Comparison of ENCODE assay signal across 20 cellular contexts in the genomic region with DNA sequence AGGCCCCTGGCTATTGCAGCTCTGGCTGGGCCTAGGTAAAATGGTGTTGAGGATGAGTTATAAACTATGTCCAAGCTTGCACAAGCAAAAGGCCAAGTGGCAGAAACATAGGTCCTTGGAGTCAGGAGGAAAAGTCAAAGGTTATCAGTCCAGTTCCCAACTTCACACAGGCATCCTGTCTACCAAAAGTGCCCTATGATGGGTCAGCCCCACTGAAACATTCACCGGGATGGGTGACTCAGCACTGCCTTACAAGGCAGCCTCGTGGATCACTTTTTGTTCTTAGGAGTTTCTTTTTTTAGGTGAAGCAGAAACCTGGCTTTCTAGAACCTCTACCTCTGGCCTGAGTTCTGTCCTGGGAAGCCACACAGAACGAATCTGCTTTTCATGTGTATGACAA.
DNase-seq lines count a peak whose midpoint lies in the region; ATAC-seq, FAIRE-seq and TF ChIP-seq lines count a peak whose summit lies in the region.
"Had no signal": no experiment of that assay in that cellular context is flagged by ENCODE, and none has a peak within 500 bp of the region (broad histone marks: within the 10 kb centered on the region; RNA-seq: fewer than 3 reads in every experiment).

No MANE protein-coding gene starts in this region.

- POLR2A ChIA-PET in activated CD4-positive, alpha-beta memory T cell treated with anti-CD3 and anti-CD28 coated beads, Interleukin-2, amount 10 ng/mL, durations not matched to agents 7 days and 5 days (lab: Charles Lee), result no interaction called here

- peaks cover 8% of the 10 kb centered on the region for H3K36me3 Mint-ChIP-seq in activated CD4-positive, alpha-beta memory T cell treated with anti-CD3 and anti-CD28 coated beads, Interleukin-2, amount 10 ng/mL, durations not matched to agents 7 days and 5 days (ENCODE audit: low read depth)
- H3K36me3 Mint-ChIP-seq: brain; stimulated activated memory B cell treated with anti-CD40 and anti-IgM and Interleukin-4, amounts not matched to agents 10 μg/mL and 1 μg/mL and 100 μg/mL, for 72 hours had no signal

- peak; percentile 32 for DNase-seq in AG08395 (ENCODE audit: low spot score)
- DNase-seq in H54 (ENCODE audit: insufficient read length, low spot score), result no peak
- no peak for DNase-seq in activated CD4-positive, alpha-beta memory T cell treated with anti-CD3 and anti-CD28 coated beads, Interleukin-2, amount 10 ng/mL, durations not matched to agents 7 days and 5 days
- DNase-seq in fibroblast of villous mesenchyme (ENCODE audit: low read depth), result peak; percentile 64
- DNase-seq in H4 (ENCODE audit: low spot score), result no peak
- DNase-seq in NCI-H2171 treated with DMSO at 0.1 percent for 48 hours (lab: John Stamatoyannopoulos, UW), result no peak
- DNase-seq in lower lobe of right lung, result no peak
- no peak for DNase-seq in stimulated activated naive CD4-positive, alpha-beta T cell (lab: John Stamatoyannopoulos, UW)
- DNase-seq: activated CD4-positive, alpha-beta T cell treated with anti-CD3 and anti-CD28 coated beads, Interleukin-2, amount 10 ng/mL, durations not matched to agents 7 days and 5 days; endodermal cell; NCI-H1092 treated with DMSO at 0.1 percent for 48 hours; NCI-H345; SJCRH30; T1000; upper lobe of left lung had no signal

- H3K27me3 ChIP-seq in lower lobe of right lung (ENCODE audit: low read depth), result no peaks in the 10 kb centered on the region
- H3K27me3 ChIP-seq: SJCRH30, upper lobe of left lung had no signal

- H3K9me3 Mint-ChIP-seq in activated CD4-positive, alpha-beta memory T cell treated with anti-CD3 and anti-CD28 coated beads, Interleukin-2, amount 10 ng/mL, durations not matched to agents 7 days and 5 days, result peaks cover 12% of the 10 kb centered on the region
- H3K9me3 Mint-ChIP-seq: endodermal cell; stimulated activated memory B cell treated with anti-CD40 and anti-IgM and Interleukin-4, amounts not matched to agents 10 μg/mL and 1 μg/mL and 100 μg/mL, for 72 hours had no signal

- TF ChIP-seq POLR2A in H54 (IDR thresholded peaks at IDR 0.05; ENCODE audit: low read depth, low read length), result no peak

- no peak overlapping the region for H3K27ac ChIP-seq in lower lobe of right lung
- H3K27ac ChIP-seq: SJCRH30, upper lobe of left lung had no signal

- intact Hi-C loops in lower lobe of right lung (cut with DNase I), result no loop called here

- H3K4me1 ChIP-seq in lower lobe of right lung, result peaks cover 14% of the 10 kb centered on the region

- H3K4me3 Mint-ChIP-seq in activated CD4-positive, alpha-beta memory T cell treated with anti-CD3 and anti-CD28 coated beads, Interleukin-2, amount 10 ng/mL, durations not matched to agents 7 days and 5 days, result no peak overlapping the region
- H3K4me3 Mint-ChIP-seq: activated CD4-positive, alpha-beta T cell treated with anti-CD3 and anti-CD28 coated beads, Interleukin-2, amount 10 ng/mL, durations not matched to agents 7 days and 5 days; activated T-helper 1 cell treated with anti-CD3 and anti-CD28 coated beads, Interleukin-12 subunit alpha, Interleukin-12 subunit beta, Interleukin-2, Interleukin-4 antibody, amounts not matched to agents 30 ng/mL and 10 ng/mL and 1 ng/mL, durations not matched to agents 14 hours and 24 hours and 36 hours; brain; endodermal cell; stimulated activated memory B cell treated with anti-CD40 and anti-IgM and Interleukin-4, amounts not matched to agents 10 μg/mL and 1 μg/mL and 100 μg/mL, for 72 hours had no signal

- no peak for TF ChIP-seq CTCF in fibroblast of villous mesenchyme (IDR thresholded peaks at IDR 0.05; ENCODE audit: insufficient read depth, low read depth, low read length)
- TF ChIP-seq CTCF in lower lobe of right lung (IDR thresholded peaks at IDR 0.05), result no peak

- no peaks in the 10 kb centered on the region for H3K27me3 Mint-ChIP-seq in activated CD4-positive, alpha-beta memory T cell treated with anti-CD3 and anti-CD28 coated beads, Interleukin-2, amount 10 ng/mL, durations not matched to agents 7 days and 5 days
- H3K27me3 Mint-ChIP-seq: activated CD4-positive, alpha-beta T cell treated with anti-CD3 and anti-CD28 coated beads, Interleukin-2, amount 10 ng/mL, durations not matched to agents 7 days and 5 days had no signal

- H3K36me3 ChIP-seq in lower lobe of right lung, result no peaks in the 10 kb centered on the region
- H3K36me3 ChIP-seq: SJCRH30, upper lobe of left lung had no signal

- peaks cover 52% of the 10 kb centered on the region for H3K4me1 Mint-ChIP-seq in activated CD4-positive, alpha-beta memory T cell treated with anti-CD3 and anti-CD28 coated beads, Interleukin-2, amount 10 ng/mL, durations not matched to agents 7 days and 5 days
- H3K4me1 Mint-ChIP-seq: endodermal cell had no signal

- H3K9me3 ChIP-seq in lower lobe of right lung, result no peaks in the 10 kb centered on the region
- H3K9me3 ChIP-seq: SJCRH30, upper lobe of left lung had no signal

- ATAC-seq in lower lobe of right lung, result no peak
- ATAC-seq: stimulated activated memory B cell treated with anti-CD40 and anti-IgM and Interleukin-4, amounts not matched to agents 10 μg/mL and 1 μg/mL and 100 μg/mL, for 72 hours had no signal

- FAIRE-seq in H54 (lab: Jason Lieb, UNC), result peak; percentile 45
- FAIRE-seq: keratinocyte had no signal

- H3K27ac Mint-ChIP-seq in activated CD4-positive, alpha-beta memory T cell treated with anti-CD3 and anti-CD28 coated beads, Interleukin-2, amount 10 ng/mL, durations not matched to agents 7 days and 5 days, result peak overlapping the region; percentile 9
- H3K27ac Mint-ChIP-seq: activated CD4-positive, alpha-beta T cell treated with anti-CD3 and anti-CD28 coated beads, Interleukin-2, amount 10 ng/mL, durations not matched to agents 7 days and 5 days; activated T-helper 1 cell treated with anti-CD3 and anti-CD28 coated beads, Interleukin-12 subunit alpha, Interleukin-12 subunit beta, Interleukin-2, Interleukin-4 antibody, amounts not matched to agents 30 ng/mL and 10 ng/mL and 1 ng/mL, durations not matched to agents 14 hours and 24 hours and 36 hours; endodermal cell; stimulated activated memory B cell treated with anti-CD40 and anti-IgM and Interleukin-4, amounts not matched to agents 10 μg/mL and 1 μg/mL and 100 μg/mL, for 72 hours had no signal

- CTCF ChIA-PET in activated CD4-positive, alpha-beta memory T cell treated with anti-CD3 and anti-CD28 coated beads, Interleukin-2, amount 10 ng/mL, durations not matched to agents 7 days and 5 days (lab: Charles Lee), result no interaction called here

- H3K4me3 ChIP-seq in fibroblast of villous mesenchyme (ENCODE audit: low read depth, low read length) (no peak overlapping the region), lower lobe of right lung (no peak overlapping the region)
- H3K4me3 ChIP-seq: SJCRH30, skin epidermis, upper lobe of left lung had no signal

Comparison
In these comparisons a context has a peak if more than half of its experiments do, and no peak if none do; other contexts are left out.
1. DNase-seq: peak in AG08395 (single experiment) and fibroblast of villous mesenchyme (single experiment); none in H54 (single experiment), activated CD4-positive, alpha-beta memory T cell treated with anti-CD3 and anti-CD28 coated beads, Interleukin-2, amount 10 ng/mL, durations not matched to agents 7 days and 5 days (single experiment), H4 (single experiment), NCI-H2171 treated with DMSO at 0.1 percent for 48 hours (single experiment), lower lobe of right lung (single experiment) and stimulated activated naive CD4-positive, alpha-beta T cell (0 of 6).